Comparison of ENCODE assay signal across 8 cellular contexts in genomic region chr4:173538148-173538902, GRCh38. TPM values are rescaled to one million over a fixed set of nuclear protein-coding genes. Genes with fewer than 3 reads are reported as not detected.
DNase-seq lines count a peak whose midpoint lies in the region; ATAC-seq and TF ChIP-seq lines count a peak whose summit lies in the region.

No MANE protein-coding gene starts in this region.

- no peak for TF ChIP-seq CTCF in nephron (IDR thresholded peaks at IDR 0.05; ENCODE audit: unreplicated experiment in 3 of 3)
- no peak for TF ChIP-seq CTCF in thyroid gland (IDR thresholded peaks at IDR 0.05)

- TF ChIP-seq POLR2A in thyroid gland (IDR thresholded peaks at IDR 0.05), result no peak

- H3K4me1 Mint-ChIP-seq in nephron, result peaks cover 9% of the 10 kb centered on the region

- no peaks in the 10 kb centered on the region for H3K36me3 ChIP-seq in endocrine pancreas (ENCODE audit: control insufficient read depth, insufficient read depth, low read length)
- no peaks in the 10 kb centered on the region for H3K36me3 ChIP-seq in thyroid gland

- DNase-seq in NCI-H510A (lab: John Stamatoyannopoulos, UW) (peak; percentile 56), NCI-H226 (no peak), thyroid gland (no peak)

- no peak overlapping the region for H3K27ac Mint-ChIP-seq in nephron

- H3K9me3 Mint-ChIP-seq in nephron, result peaks cover 2% of the 10 kb centered on the region

- intact Hi-C loops in thyroid gland (cut with DNase I), result no loop called here

- no peak overlapping the region for H3K27ac ChIP-seq in thyroid gland

- H3K4me1 ChIP-seq in endocrine pancreas (ENCODE audit: control insufficient read depth, insufficient read depth, low read length), result no peaks in the 10 kb centered on the region
- peaks cover 10 to 14% of the 10 kb centered on the region in 2 donors for H3K4me1 ChIP-seq in thyroid gland

- H3K27me3 ChIP-seq in endocrine pancreas (ENCODE audit: control insufficient read depth, insufficient read depth, low read length), result peaks cover 15% of the 10 kb centered on the region
- peaks cover 46% of the 10 kb centered on the region for H3K27me3 ChIP-seq in thyroid gland

- H3K36me3 Mint-ChIP-seq in nephron (ENCODE audit: low read depth), result no peaks in the 10 kb centered on the region

- peak overlapping the region; percentile 44 for H3K4me3 ChIP-seq in endocrine pancreas (ENCODE audit: control insufficient read depth, insufficient read depth, low read length)
- peak overlapping the region in 1 of 3 donors; percentile 7 for H3K4me3 ChIP-seq in thyroid gland (replicated peaks in 1 of 3)

- H3K27me3 Mint-ChIP-seq in nephron (ENCODE audit: low read depth), result peaks cover 100% of the 10 kb centered on the region

- no peak overlapping the region for H3K9ac ChIP-seq in endocrine pancreas (ENCODE audit: control insufficient read depth, insufficient read depth, low read length)

- WGBS in thyroid gland, 2 donors, result 4 to 7% methylated on average over 39 to 59 of the region's 59 CpGs

- peak overlapping the region; percentile 68 to 74 (median 70) for H3K4me3 Mint-ChIP-seq in nephron

- no peaks in the 10 kb centered on the region for H3K9me3 ChIP-seq in endocrine pancreas (ENCODE audit: control insufficient read depth, low read length)
- H3K9me3 ChIP-seq in thyroid gland, result no peaks in the 10 kb centered on the region

- ATAC-seq in GM18868 (IDR thresholded peaks at IDR 0.05; ENCODE audit: unreplicated experiment), result peak; percentile 49
- no peak for ATAC-seq in HG02571 (IDR thresholded peaks at IDR 0.05; ENCODE audit: unreplicated experiment)
- ATAC-seq in HG02588 (IDR thresholded peaks at IDR 0.05; ENCODE audit: unreplicated experiment), result no peak

RNA-seq across cellular contexts. Expression of gene HAND2, which starts 8.3 kb away (rescaled TPM):
- 1 to 10 TPM; 2.0 to 8.9 (median 4.0) TPM for total RNA-seq in thyroid gland
